In the genomic region with DNA sequence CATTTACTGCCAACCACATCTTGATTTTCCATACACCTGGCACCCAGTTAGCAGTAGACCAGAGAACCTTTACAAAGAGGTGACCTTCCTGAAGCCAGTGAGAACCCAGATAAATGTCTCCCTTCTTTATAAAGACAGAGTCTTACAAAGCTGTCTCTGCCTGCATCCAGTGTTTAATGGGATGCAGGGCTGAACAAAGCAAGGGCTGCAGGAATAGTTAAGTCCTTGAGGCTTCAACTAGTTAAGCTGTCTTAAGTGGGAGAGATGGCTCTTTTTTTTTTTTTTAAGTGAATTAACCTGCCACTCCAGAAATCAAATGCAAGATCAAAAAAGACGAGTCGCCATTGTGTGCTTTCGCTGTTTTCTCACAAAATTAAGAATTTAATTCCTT, we compare ENCODE assay signal across 1 cellular context.
TF ChIP-seq lines count a peak whose summit lies in the region.

No MANE protein-coding gene starts in this region.

TF ChIP-seq in HepG2, 621 proteins besides CTCF, POLR2A, EP300 and RAD21:
- TF ChIP-seq MAF1 (CRISPR knock-in tag; IDR thresholded peaks at IDR 0.05; ENCODE audit: borderline replicate concordance) = no peak
- 0 out of 2 replicates have a peak, but pooled peaks have one; percentile 43 for TF ChIP-seq ZNF816 (CRISPR knock-in tag; IDR thresholded peaks at IDR 0.05; ENCODE audit: borderline replicate concordance)
